ENCODE assay signal across 10 cellular contexts in genomic region chrX:130083656-130084382, GRCh38. TPM values are rescaled to one million over a fixed set of nuclear protein-coding genes. Genes with fewer than 3 reads are reported as not detected.
DNase-seq lines count a peak whose midpoint lies in the region; ATAC-seq and TF ChIP-seq lines count a peak whose summit lies in the region.
"Had no signal": no experiment of that assay in that cellular context is flagged by ENCODE, and none has a peak within 500 bp of the region (broad histone marks: within the 10 kb centered on the region; RNA-seq: fewer than 3 reads in every experiment).

No MANE protein-coding gene starts in this region.

- H3K27ac Mint-ChIP-seq in immature natural killer cell, result peak overlapping the region; percentile 93 to 96 (median 94)

- H3K4me3 Mint-ChIP-seq in immature natural killer cell, result peak overlapping the region; percentile 89 to 97 (median 92)

- TF ChIP-seq CTCF in GM10248 (IDR thresholded peaks at IDR 0.05; ENCODE audit: control extremely low read depth, extremely low read depth, low read depth, missing control alignments), result no peak

- peak; percentile 29 for ATAC-seq in GM21529 (IDR thresholded peaks at IDR 0.05; ENCODE audit: unreplicated experiment)
- ATAC-seq: heart left ventricle had no signal

- peaks cover 3 to 7% (median 5%) of the 10 kb centered on the region in 3 donors for H3K36me3 Mint-ChIP-seq in immature natural killer cell

- POLR2A ChIA-PET in GM10248 (lab: Yijun Ruan, JAX), result no interaction called here

- peaks cover 90 to 95% of the 10 kb centered on the region in 2 donors for H3K4me1 Mint-ChIP-seq in immature natural killer cell

- DNase-seq in GM10248 (ENCODE audit: extremely low spot score) (peak; percentile 51), NOMO-1 (lab: John Stamatoyannopoulos, UW; ENCODE audit: unreplicated experiment in 2 of 2) (peak; percentile 79 to 80), immature natural killer cell (peak; percentile 44 to 47 (median 46)), cerebellar cortex (ENCODE audit: low spot score) (no peak), NCI-H345 treated with DMSO at 0.1 percent for 48 hours (lab: John Stamatoyannopoulos, UW; ENCODE audit: unreplicated experiment) (no peak), kidney glomerular epithelial cell (lab: John Stamatoyannopoulos, UW) (no peak)
- DNase-seq in stimulated activated CD4-positive, alpha-beta T cell treated with anti-CD3 and anti-CD28 coated beads, Interleukin-4, amount 100 ng/mL, for 4 hours, result no peak
- DNase-seq: NCI-H1694 had no signal

- peaks cover 3 to 21% (median 13%) of the 10 kb centered on the region in 3 donors for H3K27me3 Mint-ChIP-seq in immature natural killer cell (ENCODE audit: low read depth in 3 of 3)

- no peaks in the 10 kb centered on the region for H3K9me3 Mint-ChIP-seq in immature natural killer cell

- CTCF ChIA-PET in GM10248 (lab: Yijun Ruan, JAX), result interaction anchor here (1.0 to 1.4 kb wide), 4 partner anchors 23 to 108 kb away, joined by 3 to 5 read pairs (median 4); no protein-coding TSS in a partner anchor

RNA-seq across cellular contexts. Expression of gene ELF4, which starts 26.5 kb away (rescaled TPM):
- 10 to 100 TPM; 12.3 to 44.9 (median 14.7) TPM for polyA plus RNA-seq in immature natural killer cell

Comparison
In these comparisons a context has a peak if more than half of its experiments do, and no peak if none do; other contexts are left out.
1. DNase-seq: peak in GM10248 (single experiment), NOMO-1 (2 of 2) and immature natural killer cell (3 of 3); none in cerebellar cortex (single experiment), NCI-H345 treated with DMSO at 0.1 percent for 48 hours (single experiment), kidney glomerular epithelial cell (single experiment) and stimulated activated CD4-positive, alpha-beta T cell treated with anti-CD3 and anti-CD28 coated beads, Interleukin-4, amount 100 ng/mL, for 4 hours (0 of 2).